Comparison of ENCODE assay signal across 8 cellular contexts in genomic region chr17:7136266-7136877, GRCh38. TPM values are rescaled to one million over a fixed set of nuclear protein-coding genes. Genes with fewer than 3 reads are reported as not detected.
DNase-seq lines count a peak whose midpoint lies in the region; ATAC-seq lines count a peak whose summit lies in the region.

No MANE protein-coding gene starts in this region.

- no peak for ATAC-seq in activated CD4-positive, CD25-positive, alpha-beta regulatory T cell treated with anti-CD3 and anti-CD28 coated beads, Interleukin-2, amount 50 U/mL, for 24 hours

- peak; percentile 51 to 72 (median 56) for DNase-seq in activated CD4-positive, CD25-positive, alpha-beta regulatory T cell (lab: John Stamatoyannopoulos, UW)
- DNase-seq in NCI-H526 (lab: John Stamatoyannopoulos, UW) (peak; percentile 1 to 74), dermis blood vessel endothelial cell (peak; percentile 85), medulla oblongata (ENCODE audit: extremely low spot score) (peak; percentile 82), HuH-7.5 (ENCODE audit: low spot score) (no peak)
- DNase-seq in activated CD4-positive, alpha-beta T cell treated with anti-CD3 and anti-CD28 coated beads, Interleukin-2, amount 50 U/mL, for 24 hours (ENCODE audit: low read depth in 1 of 2, low spot score in 1 of 2), result peak; percentile 65 to 68
- DNase-seq in stimulated activated CD8-positive, alpha-beta memory T cell treated with anti-CD3 and anti-CD28 coated beads, Interleukin-15, amount 100 ng/mL, for 1 hour (ENCODE audit: low read depth), result peak; percentile 58

RNA-seq across cellular contexts. Expression of gene ASGR2, which starts 21.8 kb away (rescaled TPM):
- total RNA-seq in dermis blood vessel endothelial cell, result not detected in 2 replicates

RNA-seq across cellular contexts. Expression of gene ASGR1, which starts 42.8 kb away (rescaled TPM):
- 9.5 and 18.2 TPM in 2 replicates for total RNA-seq in dermis blood vessel endothelial cell

RNA-seq across cellular contexts. Expression of gene CLEC10A, which starts 56.3 kb away (rescaled TPM):
- 0.60 and 1.5 TPM in 2 replicates for total RNA-seq in dermis blood vessel endothelial cell
